In the genomic region with DNA sequence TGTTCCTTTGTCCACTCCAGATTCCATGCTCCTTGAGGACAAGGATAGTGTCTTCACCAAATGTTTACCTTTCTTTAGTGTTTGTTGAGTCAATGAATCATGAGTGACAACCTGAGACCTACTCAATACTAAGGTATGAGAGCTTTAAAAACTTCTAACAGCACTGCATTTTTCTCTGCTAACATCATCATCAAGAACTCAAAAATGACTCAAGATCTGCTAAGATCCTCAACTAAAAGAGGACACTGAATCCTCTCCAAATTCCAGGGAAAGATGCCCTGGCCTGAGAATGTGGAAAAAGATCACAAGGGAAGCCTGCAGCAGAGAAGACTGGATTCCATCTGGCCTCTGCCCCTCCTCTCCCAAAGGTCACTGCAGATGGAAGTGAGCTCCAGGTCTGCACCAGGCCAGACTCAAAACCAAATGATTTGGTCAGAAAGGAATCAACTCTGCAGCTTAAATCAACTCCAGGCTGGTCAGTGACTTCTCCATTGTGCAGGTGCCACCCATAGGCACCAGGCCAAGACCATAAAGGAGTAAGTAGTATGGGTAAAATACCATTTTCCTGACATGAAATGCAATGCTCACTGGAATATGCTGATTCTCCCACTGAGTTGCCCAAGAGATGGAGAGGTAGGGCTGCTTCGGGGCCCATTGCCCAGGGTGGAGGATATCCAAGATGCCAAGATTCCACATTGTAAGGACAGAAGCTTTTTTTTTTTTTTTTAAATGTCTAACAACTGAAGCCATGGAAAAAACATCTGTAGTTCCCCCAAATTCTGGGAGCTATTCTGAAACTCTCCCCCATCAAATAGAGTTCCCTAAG, we compare ENCODE assay signal across 11 cellular contexts.
DNase-seq lines count a peak whose midpoint lies in the region; ATAC-seq and TF ChIP-seq lines count a peak whose summit lies in the region.
"Had no signal": no experiment of that assay in that cellular context is flagged by ENCODE, and none has a peak within 500 bp of the region (broad histone marks: within the 10 kb centered on the region; RNA-seq: fewer than 3 reads in every experiment).

No MANE protein-coding gene starts in this region.

- intact Hi-C loops in activated CD4-positive, alpha-beta T cell treated with anti-CD3 and anti-CD28 coated beads, Interleukin-2, amount 10 ng/mL, durations not matched to agents 24 days and 14 days (cut with micrococcal nuclease) = loop anchor here (2.0 kb wide), 1 partner anchor 17 kb away; no protein-coding TSS in a partner anchor
- intact Hi-C loops in gastrocnemius medialis (cut with DNase I; ENCODE audit: low total_unique reads) = no loop called here

- H3F3A ChIP-seq in smooth muscle cell (ENCODE audit: low read depth) = no peaks in the 10 kb centered on the region

- in situ Hi-C loops in gastrocnemius medialis (cut with MboI; ENCODE audit: low sequenced_read_pairs in 4 of 4) = no loop called here

- no peak for ATAC-seq in gastrocnemius medialis

- H3K4me1 ChIP-seq in smooth muscle cell (ENCODE audit: low read depth) (no peaks in the 10 kb centered on the region), gastrocnemius medialis (peaks cover 0 to 4% of the 10 kb centered on the region in 2 donors)

- DNase-seq in activated CD4-positive, alpha-beta T cell treated with anti-CD3 and anti-CD28 coated beads, Interleukin-2, amount 10 ng/mL, durations not matched to agents 24 days and 14 days = no peak
- DNase-seq in activated CD4-positive, alpha-beta T cell treated with anti-CD3 and anti-CD28 coated beads, Interleukin-2, amount 50 U/mL, for 1 hour = no peak
- no peak for DNase-seq in activated CD4-positive, alpha-beta memory T cell treated with anti-CD3 and anti-CD28 coated beads, Interleukin-2, amount 10 ng/mL, durations not matched to agents 7 days and 5 days
- DNase-seq in fibroblast of the aortic adventitia (ENCODE audit: low read depth) (peak; percentile 71), smooth muscle cell (lab: John Stamatoyannopoulos, UW; ENCODE audit: unreplicated experiment) (no peak), NCI-H526 (lab: John Stamatoyannopoulos, UW) (no peak), NK-92 (lab: John Stamatoyannopoulos, UW; ENCODE audit: unreplicated experiment) (no peak), gastrocnemius medialis (no peak)
- DNase-seq: AML-193, right lobe of liver, WERI-Rb-1 had no signal

- H3K36me3 ChIP-seq in smooth muscle cell (ENCODE audit: low read depth) = no peaks in the 10 kb centered on the region
- H3K36me3 ChIP-seq in gastrocnemius medialis = no peaks in the 10 kb centered on the region
- H3K36me3 ChIP-seq: right lobe of liver had no signal

- H3K9me3 Mint-ChIP-seq in activated CD4-positive, alpha-beta T cell treated with anti-CD3 and anti-CD28 coated beads, Interleukin-2, amount 10 ng/mL, durations not matched to agents 24 days and 14 days = peaks cover 18% of the 10 kb centered on the region
- H3K9me3 Mint-ChIP-seq in activated CD4-positive, alpha-beta memory T cell treated with anti-CD3 and anti-CD28 coated beads, Interleukin-2, amount 10 ng/mL, durations not matched to agents 7 days and 5 days = no peaks in the 10 kb centered on the region

- POLR2A ChIA-PET in activated CD4-positive, alpha-beta memory T cell treated with anti-CD3 and anti-CD28 coated beads, Interleukin-2, amount 10 ng/mL, durations not matched to agents 7 days and 5 days (lab: Charles Lee) = interaction anchor here (1.1 to 4.4 kb wide), 8 partner anchors 8 to 133 kb away, joined by 3 to 35 read pairs (median 8); a partner anchor contains a TSS

- WGBS in smooth muscle cell (ENCODE audit: low lambda C conversion rate) = 100% methylated on average over 1 of the region's 1 CpG

- peaks cover 58% of the 10 kb centered on the region for H3K4me1 Mint-ChIP-seq in activated CD4-positive, alpha-beta T cell treated with anti-CD3 and anti-CD28 coated beads, Interleukin-2, amount 10 ng/mL, durations not matched to agents 24 days and 14 days
- H3K4me1 Mint-ChIP-seq in activated CD4-positive, alpha-beta memory T cell treated with anti-CD3 and anti-CD28 coated beads, Interleukin-2, amount 10 ng/mL, durations not matched to agents 7 days and 5 days = peaks cover 59% of the 10 kb centered on the region

- H3K4me3 ChIP-seq in fibroblast of the aortic adventitia (ENCODE audit: low read depth, low read length) = no peak overlapping the region
- no peak overlapping the region for H3K4me3 ChIP-seq in smooth muscle cell
- H3K4me3 ChIP-seq in gastrocnemius medialis = no peak overlapping the region
- H3K4me3 ChIP-seq: right lobe of liver had no signal

- H3K27me3 ChIP-seq in smooth muscle cell (ENCODE audit: low read depth) (no peaks in the 10 kb centered on the region), gastrocnemius medialis (no peaks in the 10 kb centered on the region)
- H3K27me3 ChIP-seq: right lobe of liver had no signal

- H3K27me3 Mint-ChIP-seq in activated CD4-positive, alpha-beta T cell treated with anti-CD3 and anti-CD28 coated beads, Interleukin-2, amount 10 ng/mL, durations not matched to agents 24 days and 14 days = no peaks in the 10 kb centered on the region
- no peaks in the 10 kb centered on the region for H3K27me3 Mint-ChIP-seq in activated CD4-positive, alpha-beta memory T cell treated with anti-CD3 and anti-CD28 coated beads, Interleukin-2, amount 10 ng/mL, durations not matched to agents 7 days and 5 days

- no peaks in the 10 kb centered on the region for H4K20me1 ChIP-seq in smooth muscle cell (ENCODE audit: low read depth)

- TF ChIP-seq CTCF in fibroblast of the aortic adventitia (IDR thresholded peaks at IDR 0.05; ENCODE audit: insufficient read depth, low read length) (no peak), smooth muscle cell (IDR thresholded peaks at IDR 0.05; ENCODE audit: borderline replicate concordance, insufficient read depth, poor library complexity, severe bottlenecking) (no peak), gastrocnemius medialis (IDR thresholded peaks at IDR 0.05 in 4 of 5, conservative IDR thresholded peaks at IDR 0.05 in 1 of 5) (no peak)

- H3K4me2 ChIP-seq in smooth muscle cell = no peak overlapping the region

- H3K27ac Mint-ChIP-seq in activated CD4-positive, alpha-beta T cell treated with anti-CD3 and anti-CD28 coated beads, Interleukin-2, amount 10 ng/mL, durations not matched to agents 24 days and 14 days = peak overlapping the region; percentile 2
- peak overlapping the region; percentile 10 for H3K27ac Mint-ChIP-seq in activated CD4-positive, alpha-beta memory T cell treated with anti-CD3 and anti-CD28 coated beads, Interleukin-2, amount 10 ng/mL, durations not matched to agents 7 days and 5 days

- TF ChIP-seq POLR2A in gastrocnemius medialis (IDR thresholded peaks at IDR 0.05) = no peak

- peak overlapping the region; percentile 51 for H3K4me3 Mint-ChIP-seq in activated CD4-positive, alpha-beta T cell treated with anti-CD3 and anti-CD28 coated beads, Interleukin-2, amount 10 ng/mL, durations not matched to agents 24 days and 14 days
- H3K4me3 Mint-ChIP-seq in activated CD4-positive, alpha-beta memory T cell treated with anti-CD3 and anti-CD28 coated beads, Interleukin-2, amount 10 ng/mL, durations not matched to agents 7 days and 5 days = no peak overlapping the region

- CTCF ChIA-PET in activated CD4-positive, alpha-beta memory T cell treated with anti-CD3 and anti-CD28 coated beads, Interleukin-2, amount 10 ng/mL, durations not matched to agents 7 days and 5 days (lab: Charles Lee) = interaction anchor here (1.1 to 4.3 kb wide), 6 partner anchors 8 to 539 kb away, joined by 3 to 15 read pairs (median 4); no protein-coding TSS in a partner anchor

- H3K36me3 Mint-ChIP-seq in activated CD4-positive, alpha-beta T cell treated with anti-CD3 and anti-CD28 coated beads, Interleukin-2, amount 10 ng/mL, durations not matched to agents 24 days and 14 days (ENCODE audit: low read depth) = peaks cover 51% of the 10 kb centered on the region
- H3K36me3 Mint-ChIP-seq in activated CD4-positive, alpha-beta memory T cell treated with anti-CD3 and anti-CD28 coated beads, Interleukin-2, amount 10 ng/mL, durations not matched to agents 7 days and 5 days (ENCODE audit: low read depth) = peaks cover 65% of the 10 kb centered on the region

- no peak overlapping the region for H3K9ac ChIP-seq in smooth muscle cell (ENCODE audit: low read depth)

- H3K9me3 ChIP-seq in smooth muscle cell (replicated peaks; ENCODE audit: low read depth) = no peaks in the 10 kb centered on the region
- H3K9me3 ChIP-seq in gastrocnemius medialis = no peaks in the 10 kb centered on the region
- H3K9me3 ChIP-seq: right lobe of liver had no signal

- H3K27ac ChIP-seq in smooth muscle cell (ENCODE audit: low read depth) (peak overlapping the region; percentile 20), gastrocnemius medialis (peak overlapping the region in 1 of 4 donors; percentile 51)
- H3K27ac ChIP-seq: right lobe of liver, WERI-Rb-1 had no signal

- no peak overlapping the region for H2AFZ ChIP-seq in smooth muscle cell (ENCODE audit: low read depth)

- no peaks in the 10 kb centered on the region for H3K79me2 ChIP-seq in smooth muscle cell (ENCODE audit: low read depth)
